17 cellular contexts compared by ENCODE assay signal in genomic region chr9:97636903-97637302, GRCh38. TPM values are rescaled to one million over a fixed set of nuclear protein-coding genes. Genes with fewer than 3 reads are reported as not detected.
DNase-seq lines count a peak whose midpoint lies in the region; ATAC-seq and TF ChIP-seq lines count a peak whose summit lies in the region.
"Had no signal": no experiment of that assay in that cellular context is flagged by ENCODE, and none has a peak within 500 bp of the region (broad histone marks: within the 10 kb centered on the region; RNA-seq: fewer than 3 reads in every experiment).

No MANE protein-coding gene starts in this region.

- peaks cover 31% of the 10 kb centered on the region for H3K4me1 ChIP-seq in skeletal muscle satellite cell (ENCODE audit: control insufficient read depth, insufficient read depth, low read length)

- no peak for DNase-seq in activated T-cell treated with anti-CD3 and anti-CD28 coated beads, Interleukin-2, amount 50 U/mL, for 72 hours
- no peak for DNase-seq in activated T-cell treated with anti-CD3 and anti-CD28 coated beads, Interleukin-2, amount 50 U/mL, for 1 hour
- DNase-seq in NB4 (ENCODE audit: low read depth) (peak; percentile 28), caudate nucleus (lab: John Stamatoyannopoulos, UW) (no peak), T1000 (lab: John Stamatoyannopoulos, UW) (no peak), NCI-H1092 treated with DMSO at 0.1 percent for 48 hours (lab: John Stamatoyannopoulos, UW) (no peak), nucleus accumbens (lab: John Stamatoyannopoulos, UW) (no peak)
- DNase-seq: activated CD4-positive, alpha-beta T cell treated with anti-CD3 and anti-CD28 coated beads, Interleukin-2, amount 50 U/mL, for 48 hours; effector memory CD4-positive, alpha-beta T cell; GF-D8; head of caudate nucleus; left lung; NCI-H1105 treated with DMSO at 0.1 percent for 48 hours; NCI-H510A treated with DMSO at 0.1 percent for 48 hours; ovary had no signal

- H3K9me3 Mint-ChIP-seq in activated T-cell treated with anti-CD3 and anti-CD28 coated beads, Interleukin-2, amount 50 U/mL, for 72 hours: no peaks in the 10 kb centered on the region

- peak overlapping the region; percentile 4 for H3K27ac ChIP-seq in caudate nucleus (ENCODE audit: low read depth, low read length)
- H3K27ac ChIP-seq: left lung, ovary had no signal

- peak overlapping the region; percentile 25 to 63 for H3K4me3 Mint-ChIP-seq in activated T-cell treated with anti-CD3 and anti-CD28 coated beads, Interleukin-2, amount 50 U/mL, for 72 hours
- H3K4me3 Mint-ChIP-seq: B cell had no signal

- ATAC-seq in activated T-cell treated with anti-CD3 and anti-CD28 coated beads, Interleukin-2, amount 50 U/mL, for 72 hours (replicated peaks in 1 of 2): no peak
- ATAC-seq: left lung had no signal

- H3K27me3 ChIP-seq in skeletal muscle satellite cell (ENCODE audit: control insufficient read depth, insufficient read depth, low read length): no peaks in the 10 kb centered on the region
- H3K27me3 ChIP-seq: left lung, ovary had no signal

- H3K36me3 Mint-ChIP-seq in activated T-cell treated with anti-CD3 and anti-CD28 coated beads, Interleukin-2, amount 50 U/mL, for 72 hours (ENCODE audit: insufficient read depth in 2 of 2): peaks cover 0 to 10% of the 10 kb centered on the region in 2 donors

- H3K4me2 ChIP-seq in skeletal muscle satellite cell (ENCODE audit: low read length): peak overlapping the region; percentile 57

- H3K27me3 Mint-ChIP-seq in activated T-cell treated with anti-CD3 and anti-CD28 coated beads, Interleukin-2, amount 50 U/mL, for 72 hours (ENCODE audit: low read depth): no peaks in the 10 kb centered on the region
- H3K27me3 Mint-ChIP-seq: B cell had no signal

- peak overlapping the region; percentile 26 for H3K27ac Mint-ChIP-seq in activated T-cell treated with anti-CD3 and anti-CD28 coated beads, Interleukin-2, amount 50 U/mL, for 72 hours
- H3K27ac Mint-ChIP-seq: B cell had no signal

- H3K9ac ChIP-seq in skeletal muscle satellite cell (ENCODE audit: low read depth, low read length): no peak overlapping the region

- H3K4me3 ChIP-seq in NB4 (ENCODE audit: low read depth, low read length) (peak overlapping the region; percentile 29), skeletal muscle satellite cell (ENCODE audit: low read length) (no peak overlapping the region)
- H3K4me3 ChIP-seq: left lung, ovary had no signal

- no peak for TF ChIP-seq POLR2A in NB4 (IDR thresholded peaks at IDR 0.05; ENCODE audit: extremely low read depth, insufficient read length)

- peaks cover 5% of the 10 kb centered on the region for H3K36me3 ChIP-seq in skeletal muscle satellite cell (ENCODE audit: insufficient read depth, low read length)
- H3K36me3 ChIP-seq: ovary had no signal

- no peak for TF ChIP-seq CTCF in NB4 (IDR thresholded peaks at IDR 0.05; ENCODE audit: low read depth, low read length)

- no peaks in the 10 kb centered on the region for H3K9me3 ChIP-seq in skeletal muscle satellite cell (replicated peaks; ENCODE audit: low read length)
- H3K9me3 ChIP-seq: left lung, ovary had no signal

- H3K4me1 Mint-ChIP-seq in activated T-cell treated with anti-CD3 and anti-CD28 coated beads, Interleukin-2, amount 50 U/mL, for 72 hours (ENCODE audit: low read depth): peaks cover 53% of the 10 kb centered on the region

RNA-seq across cellular contexts. Expression of gene NCBP1, which starts 3.3 kb away (rescaled TPM):
- 10 to 100 TPM; 24.3 to 25.4 TPM for total RNA-seq in activated T-cell treated with anti-CD3 and anti-CD28 coated beads, Interleukin-2, amount 50 U/mL, for 72 hours
- total RNA-seq in skeletal muscle satellite cell (2012; rRNA removed): 34.9 and 37.0 TPM in 2 replicates

RNA-seq across cellular contexts. Expression of gene TSTD2, which starts 3.7 kb away (rescaled TPM):
- total RNA-seq in activated T-cell treated with anti-CD3 and anti-CD28 coated beads, Interleukin-2, amount 50 U/mL, for 72 hours: 10 to 100 TPM; 18.7 to 23.3 TPM
- total RNA-seq in skeletal muscle satellite cell (2012; rRNA removed): 5.1 and 9.2 TPM in 2 replicates
